ENCODE assay signal across 23 cellular contexts in genomic region chr3:133868166-133868565, GRCh38. TPM values are rescaled to one million over a fixed set of nuclear protein-coding genes. Genes with fewer than 3 reads are reported as not detected.
DNase-seq lines count a peak whose midpoint lies in the region; TF ChIP-seq lines count a peak whose summit lies in the region.
"Had no signal": no experiment of that assay in that cellular context is flagged by ENCODE, and none has a peak within 500 bp of the region (broad histone marks: within the 10 kb centered on the region; RNA-seq: fewer than 3 reads in every experiment).

No MANE protein-coding gene starts in this region.

- no peak for TF ChIP-seq CTCF in GM10266 (IDR thresholded peaks at IDR 0.05; ENCODE audit: control insufficient read depth, insufficient read depth, low read depth, missing control alignments)

- DNase-seq in COR-L47 (lab: John Stamatoyannopoulos, UW) (peak; percentile 38), NCI-H2171 (lab: John Stamatoyannopoulos, UW) (peak; percentile 33), myocyte (ENCODE audit: low read depth) (peak; percentile 73), DMS79 treated with DMSO at 0.1 percent for 48 hours (lab: John Stamatoyannopoulos, UW) (no peak), DMS53 treated with DMSO at 0.1 percent for 48 hours (lab: John Stamatoyannopoulos, UW; ENCODE audit: unreplicated experiment) (no peak), GM10266 (ENCODE audit: extremely low spot score) (no peak)
- no peak for DNase-seq in activated naive CD4-positive, alpha-beta T cell treated with anti-CD3 and anti-CD28 coated beads, Interleukin-2, amount 50 U/mL, for 16 hours
- DNase-seq: activated CD4-positive, alpha-beta T cell treated with anti-CD3 and anti-CD28 coated beads, Interleukin-2, amount 10 ng/mL, durations not matched to agents 7 days and 5 days; activated T-cell treated with anti-CD3 and anti-CD28 coated beads, Interleukin-2, amount 50 U/mL, for 48 hours; cortex of kidney; DND-41; foreskin fibroblast; midbrain; natural killer cell; NCI-H1105 treated with DMSO at 0.1 percent for 48 hours; NCI-H2081 treated with DMSO at 0.1 percent for 48 hours; NCI-H510A treated with DMSO at 0.1 percent for 48 hours; NK-92 treated with Interleukin-12 subunit alpha and Interleukin-12 subunit beta, amount 100 ng/mL, for 24 hours; PC-9; SIG-M5; spleen had no signal

- H3K27ac ChIP-seq in cingulate gyrus (ENCODE audit: low read depth, low read length) = peak overlapping the region; percentile 77
- H3K27ac ChIP-seq: PC-9, spleen had no signal

RNA-seq across cellular contexts. Expression of gene RAB6B, which starts 27.5 kb away (rescaled TPM):
- 0.37 and 1.1 TPM in 2 replicates for total RNA-seq in myocyte
- polyA plus RNA-seq in myocyte (2012) = 9.3 TPM
- total RNA-seq: activated CD4-positive, alpha-beta T cell treated with anti-CD3 and anti-CD28 coated beads, Interleukin-2, amount 10 ng/mL, durations not matched to agents 7 days and 5 days; HT-29 had no signal

Comparison
In these comparisons a context has a peak if more than half of its experiments do, and no peak if none do; other contexts are left out.
1. DNase-seq: peak in COR-L47 (single experiment), NCI-H2171 (single experiment) and myocyte (single experiment); none in DMS79 treated with DMSO at 0.1 percent for 48 hours (single experiment), DMS53 treated with DMSO at 0.1 percent for 48 hours (single experiment), GM10266 (single experiment) and activated naive CD4-positive, alpha-beta T cell treated with anti-CD3 and anti-CD28 coated beads, Interleukin-2, amount 50 U/mL, for 16 hours (single experiment).